Comparison of ENCODE assay signal across 9 cellular contexts in genomic region chr11:27213232-27213660, GRCh38.
DNase-seq lines count a peak whose midpoint lies in the region; ATAC-seq and TF ChIP-seq lines count a peak whose summit lies in the region.
"Had no signal": no experiment of that assay in that cellular context is flagged by ENCODE, and none has a peak within 500 bp of the region (broad histone marks: within the 10 kb centered on the region; RNA-seq: fewer than 3 reads in every experiment).

No MANE protein-coding gene starts in this region.

- no peak overlapping the region for H3K9ac ChIP-seq in trophoblast cell (ENCODE audit: low read length)

- H3K4me2 ChIP-seq in trophoblast cell (ENCODE audit: low read length) = no peak overlapping the region

- BruUV-seq in Caco-2 (replicated peaks; lab: Mats Ljungman, UMichigan) = no TSS peak

- H3K79me1 ChIP-seq in trophoblast cell (ENCODE audit: low read length) = peaks cover 15% of the 10 kb centered on the region

- H3K9me3 ChIP-seq in esophagus squamous epithelium (no peaks in the 10 kb centered on the region), trophoblast cell (ENCODE audit: insufficient read depth, low read depth, low read length) (no peaks in the 10 kb centered on the region), Caco-2 (no peaks in the 10 kb centered on the region)

- CTCF ChIA-PET in Caco-2 (lab: Charles Lee) = interaction anchor here (0.5 to 2.0 kb wide), 2 partner anchors 83 to 259 kb away, joined by 8 to 9 read pairs; partner anchors contain the start of gene LGR4

- TF ChIP-seq POLR2A in esophagus squamous epithelium (IDR thresholded peaks at IDR 0.05) = no peak

- no peak overlapping the region for H3K4me3 Mint-ChIP-seq in Caco-2 (ENCODE audit: unreplicated experiment)

- in situ Hi-C loops in GM13977 (cut with MboI; ENCODE audit: low pct_unique_long_range_greater_than_20kb, low sequenced_read_pairs, unreplicated experiment) = no loop called here

- no peak overlapping the region for H2AFZ ChIP-seq in trophoblast cell (ENCODE audit: insufficient read depth, low read length, poor library complexity)

- TF ChIP-seq CTCF in esophagus squamous epithelium (IDR thresholded peaks at IDR 0.05) (no peak), GM13977 (IDR thresholded peaks at IDR 0.05; ENCODE audit: extremely low read depth, insufficient read depth, missing control alignments) (no peak), Caco-2 (IDR thresholded peaks at IDR 0.05; ENCODE audit: insufficient read depth in 1 of 2, low read depth in 1 of 2, low read length in 1 of 2, severe bottlenecking in 1 of 2, unreplicated experiment in 1 of 2) (no peak)

- H3K27ac ChIP-seq in esophagus squamous epithelium (peak overlapping the region; percentile 54 to 81 (median 70)), trophoblast cell (ENCODE audit: low read depth, low read length) (peak overlapping the region; percentile 51)

- no peaks in the 10 kb centered on the region for H3K9me3 Mint-ChIP-seq in Caco-2 (ENCODE audit: unreplicated experiment)

- H3K36me3 Mint-ChIP-seq in Caco-2 (ENCODE audit: insufficient read depth, unreplicated experiment) = no peaks in the 10 kb centered on the region

- 11 to 13% methylated on average over 4 of the region's 4 CpGs for WGBS in esophagus squamous epithelium, 2 donors
- no CpG with 5 or more reads among the region's 4 CpGs for WGBS in trophoblast cell (ENCODE audit: extremely low coverage, insufficient coverage, insufficient read length)

- H3K23ac ChIP-seq in trophoblast cell (ENCODE audit: low read length) = no peak overlapping the region

- H3K4me1 Mint-ChIP-seq in Caco-2 (ENCODE audit: low read depth, unreplicated experiment) = peaks cover 9% of the 10 kb centered on the region

- H4K12ac ChIP-seq in trophoblast cell (ENCODE audit: low read depth, low read length) = no peak overlapping the region

- intact Hi-C loops in esophagus squamous epithelium (cut with DNase I) (no loop called here), Caco-2 (cut with micrococcal nuclease; ENCODE audit: unreplicated experiment) (no loop called here)

- no peaks in the 10 kb centered on the region for H3K79me2 ChIP-seq in trophoblast cell (ENCODE audit: control insufficient read depth, insufficient read depth, low read length, poor library complexity)

- peak overlapping the region; percentile 36 for H2BK120ac ChIP-seq in trophoblast cell (ENCODE audit: insufficient read depth, low read length, poor library complexity)

- no peak overlapping the region for H4K8ac ChIP-seq in trophoblast cell (ENCODE audit: low read depth, low read length)

- ATAC-seq in GM18868 (IDR thresholded peaks at IDR 0.05; ENCODE audit: unreplicated experiment) = peak; percentile 23
- ATAC-seq in GM21717 (IDR thresholded peaks at IDR 0.05; ENCODE audit: unreplicated experiment) = no peak

- no peak overlapping the region for H3K14ac ChIP-seq in trophoblast cell (ENCODE audit: low read length)

- H3K18ac ChIP-seq in trophoblast cell (ENCODE audit: low read length) = no peak overlapping the region

- no peak overlapping the region for H2AK5ac ChIP-seq in trophoblast cell (ENCODE audit: low read length)

- H3K27me3 ChIP-seq in esophagus squamous epithelium (no peaks in the 10 kb centered on the region), trophoblast cell (ENCODE audit: insufficient read depth, low read length) (no peaks in the 10 kb centered on the region), Caco-2 (replicated peaks; ENCODE audit: control insufficient read depth, insufficient read depth, low read length) (no peaks in the 10 kb centered on the region; the same call in 1 of the 2 replicates)

- H3K4me3 ChIP-seq in esophagus squamous epithelium = no peak overlapping the region
- no peak overlapping the region for H3K4me3 ChIP-seq in trophoblast cell (ENCODE audit: low read depth, low read length)
- no peak overlapping the region for H3K4me3 ChIP-seq in Caco-2 (ENCODE audit: low read depth, low read length)

- H3K27me3 Mint-ChIP-seq in Caco-2 (ENCODE audit: insufficient read depth, unreplicated experiment) = no peaks in the 10 kb centered on the region

- no peak overlapping the region for H4K91ac ChIP-seq in trophoblast cell (ENCODE audit: low read depth, low read length)

- DNase-seq in NCI-H446 treated with DMSO at 0.1 percent for 48 hours (lab: John Stamatoyannopoulos, UW) = peak; percentile 62
- DNase-seq in esophagus squamous epithelium (lab: John Stamatoyannopoulos, UW) = no peak
- peak in 1 of 2 donors; percentile 54 for DNase-seq in trophoblast cell
- no peak for DNase-seq in SW 1271 (lab: John Stamatoyannopoulos, UW)
- DNase-seq in GM13977 (ENCODE audit: low spot score) = no peak
- no peak for DNase-seq in Caco-2
- DNase-seq: activated CD8-positive, alpha-beta memory T cell treated with anti-CD3 and anti-CD28 coated beads for 24 hours had no signal

- POLR2A ChIA-PET in Caco-2 (lab: Charles Lee) = no interaction called here

- H3K36me3 ChIP-seq in esophagus squamous epithelium (no peaks in the 10 kb centered on the region), trophoblast cell (ENCODE audit: control insufficient read depth in 1 of 2, insufficient read depth in 2 of 2, low read length in 2 of 2) (no peaks in the 10 kb centered on the region), Caco-2 (ENCODE audit: control insufficient read depth, insufficient read depth, low read length) (peaks cover 3% of the 10 kb centered on the region; the same call in 1 of the 2 replicates)

- H3K4me1 ChIP-seq in esophagus squamous epithelium = peaks cover 14 to 95% (median 65%) of the 10 kb centered on the region in 3 donors
- peaks cover 6 to 23% of the 10 kb centered on the region in 2 experiments for H3K4me1 ChIP-seq in trophoblast cell (ENCODE audit: control insufficient read depth in 1 of 2, insufficient read depth in 2 of 2, low read length in 2 of 2)
- H3K4me1 ChIP-seq in Caco-2 = peaks cover 14% of the 10 kb centered on the region

- no peak overlapping the region for H2BK5ac ChIP-seq in trophoblast cell (ENCODE audit: low read depth, low read length, poor library complexity)

- H3K27ac Mint-ChIP-seq in Caco-2 (ENCODE audit: unreplicated experiment) = no peak overlapping the region

- H2BK12ac ChIP-seq in trophoblast cell (ENCODE audit: low read length) = no peak overlapping the region

- H3K4ac ChIP-seq in trophoblast cell (ENCODE audit: low read depth, low read length) = no peak overlapping the region
